ENCODE assay signal across 22 cellular contexts in the genomic region with DNA sequence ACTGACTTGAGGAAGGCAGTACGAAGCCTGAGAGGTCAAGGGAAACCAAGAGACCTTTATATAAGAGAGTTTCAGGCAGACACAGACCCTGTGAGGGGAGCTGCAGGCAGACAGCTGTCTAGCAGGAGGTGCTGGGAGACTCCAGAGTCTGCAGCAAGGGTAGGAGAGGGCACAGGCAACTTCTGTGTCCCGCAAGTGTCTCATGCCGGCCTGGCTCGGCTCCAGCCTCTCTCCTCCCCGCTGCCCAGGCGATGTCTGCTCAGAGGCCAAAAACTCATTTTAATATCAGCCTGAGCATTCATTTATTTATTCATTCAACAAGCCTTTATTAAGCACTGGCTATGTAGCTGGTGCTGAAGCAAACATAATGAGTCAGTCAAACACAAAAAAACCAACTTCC.
"Had no signal": no experiment of that assay in that cellular context is flagged by ENCODE, and none has a peak within 500 bp of the region (broad histone marks: within the 10 kb centered on the region; RNA-seq: fewer than 3 reads in every experiment).

No MANE protein-coding gene starts in this region.

- H3K4me1 Mint-ChIP-seq: activated CD4-positive, alpha-beta T cell treated with anti-CD3 and anti-CD28 coated beads for 36 hours; activated naive CD8-positive, alpha-beta T cell treated with anti-CD3 and anti-CD28 coated beads, Interleukin-2, amount 10 ng/mL, durations not matched to agents 7 days and 5 days; central memory CD8-positive, alpha-beta T cell; immature natural killer cell; natural killer cell had no signal

- H3K27me3 ChIP-seq: brain microvascular endothelial cell, gastroesophageal sphincter, heart right ventricle had no signal

- H3K36me3 Mint-ChIP-seq: activated naive CD8-positive, alpha-beta T cell treated with anti-CD3 and anti-CD28 coated beads, Interleukin-2, amount 10 ng/mL, durations not matched to agents 7 days and 5 days; immature natural killer cell; natural killer cell had no signal

- H3K9me3 ChIP-seq: gastroesophageal sphincter, heart right ventricle, left ventricle myocardium inferior had no signal

- ATAC-seq: activated CD4-positive, alpha-beta T cell treated with anti-CD3 and anti-CD28 coated beads for 36 hours; gastroesophageal sphincter; natural killer cell had no signal

- H3K4me3 Mint-ChIP-seq: activated CD4-positive, alpha-beta T cell treated with anti-CD3 and anti-CD28 coated beads for 36 hours; activated naive CD8-positive, alpha-beta T cell treated with anti-CD3 and anti-CD28 coated beads, Interleukin-2, amount 10 ng/mL, durations not matched to agents 7 days and 5 days; activated T-helper 1 cell treated with anti-CD3 and anti-CD28 coated beads, Interleukin-12 subunit alpha, Interleukin-12 subunit beta, Interleukin-2, Interleukin-4 antibody, amounts not matched to agents 30 ng/mL and 10 ng/mL and 1 ng/mL, durations not matched to agents 14 hours and 24 hours and 36 hours; central memory CD8-positive, alpha-beta T cell; immature natural killer cell; natural killer cell; T-helper 1 cell treated with Interleukin-12 subunit alpha and Interleukin-12 subunit beta and Interleukin-4 antibody, amounts not matched to agents 30 μg/mL and 1 μg/mL, for 36 hours had no signal

- H3K27ac Mint-ChIP-seq: activated CD4-positive, alpha-beta T cell treated with anti-CD3 and anti-CD28 coated beads for 36 hours; activated naive CD8-positive, alpha-beta T cell treated with anti-CD3 and anti-CD28 coated beads, Interleukin-2, amount 10 ng/mL, durations not matched to agents 7 days and 5 days; activated T-helper 1 cell treated with anti-CD3 and anti-CD28 coated beads, Interleukin-12 subunit alpha, Interleukin-12 subunit beta, Interleukin-2, Interleukin-4 antibody, amounts not matched to agents 30 ng/mL and 10 ng/mL and 1 ng/mL, durations not matched to agents 14 hours and 24 hours and 36 hours; immature natural killer cell; natural killer cell; T-helper 1 cell treated with Interleukin-12 subunit alpha and Interleukin-12 subunit beta and Interleukin-4 antibody, amounts not matched to agents 30 μg/mL and 1 μg/mL, for 36 hours had no signal

- H3K27ac ChIP-seq: brain microvascular endothelial cell, gastroesophageal sphincter, heart right ventricle, left ventricle myocardium inferior had no signal

- H3K27me3 Mint-ChIP-seq: activated CD4-positive, alpha-beta T cell treated with anti-CD3 and anti-CD28 coated beads for 36 hours; activated naive CD8-positive, alpha-beta T cell treated with anti-CD3 and anti-CD28 coated beads, Interleukin-2, amount 10 ng/mL, durations not matched to agents 7 days and 5 days had no signal

- H3K4me3 ChIP-seq: coronary artery, gastroesophageal sphincter, heart right ventricle, left ventricle myocardium inferior had no signal

- H3K9me3 Mint-ChIP-seq: activated naive CD8-positive, alpha-beta T cell treated with anti-CD3 and anti-CD28 coated beads, Interleukin-2, amount 10 ng/mL, durations not matched to agents 7 days and 5 days; activated T-helper 1 cell treated with anti-CD3 and anti-CD28 coated beads, Interleukin-12 subunit alpha, Interleukin-12 subunit beta, Interleukin-2, Interleukin-4 antibody, amounts not matched to agents 30 ng/mL and 10 ng/mL and 1 ng/mL, durations not matched to agents 14 hours and 24 hours and 36 hours; central memory CD8-positive, alpha-beta T cell; immature natural killer cell; natural killer cell; T-helper 1 cell treated with Interleukin-12 subunit alpha and Interleukin-12 subunit beta and Interleukin-4 antibody, amounts not matched to agents 30 μg/mL and 1 μg/mL, for 36 hours had no signal

- DNase-seq: activated CD4-positive, alpha-beta T cell treated with anti-CD3 and anti-CD28 coated beads for 36 hours; activated CD4-positive, alpha-beta T cell treated with anti-CD3 and anti-CD28 coated beads, Interleukin-2, amount 50 U/mL, for 48 hours; activated naive CD4-positive, alpha-beta T cell; activated naive CD8-positive, alpha-beta T cell treated with anti-CD3 and anti-CD28 coated beads, Interleukin-2, amount 10 ng/mL, durations not matched to agents 7 days and 5 days; activated T-cell treated with anti-CD3 and anti-CD28 coated beads for 4 hours; brain microvascular endothelial cell; heart right ventricle; immature natural killer cell; kidney glomerular epithelial cell; left ventricle myocardium inferior; natural killer cell; occipital lobe; posterior cingulate gyrus; stimulated activated CD4-positive, alpha-beta T cell treated with anti-CD3 and anti-CD28 coated beads, Interleukin-12 subunit alpha, Interleukin-12 subunit beta, amount 100 ng/mL, for 4 hours; stimulated activated CD4-positive, alpha-beta T cell treated with anti-CD3 and anti-CD28 coated beads, Interleukin-1b, Interleukin-23, amount 100 ng/mL, for 48 hours; stimulated activated CD8-positive, alpha-beta memory T cell treated with anti-CD3 and anti-CD28 coated beads, Interleukin-4, amount 100 ng/mL, for 48 hours; stimulated activated naive CD4-positive, alpha-beta T cell had no signal
